In the genomic region with DNA sequence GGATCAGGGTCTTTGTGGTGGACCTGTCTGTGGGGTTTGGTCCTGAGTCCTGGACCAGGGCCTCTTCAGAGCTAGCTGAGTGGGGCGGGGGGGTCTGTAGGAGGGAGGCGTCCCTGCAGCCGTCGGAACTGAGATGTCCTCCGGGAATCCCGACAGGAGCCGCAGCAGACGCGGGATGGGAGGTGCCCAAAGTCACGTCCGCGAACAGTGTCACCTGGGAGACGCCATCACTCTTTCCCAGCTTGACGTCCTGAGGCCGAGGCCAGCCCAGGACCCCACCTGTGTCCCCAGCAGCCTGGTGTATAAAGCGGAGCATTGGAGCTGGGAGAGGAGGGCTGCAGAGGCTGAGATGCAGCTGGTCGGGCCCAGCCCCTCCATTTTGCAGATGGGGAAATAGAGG, we compare ENCODE assay signal across 30 cellular contexts.
"Had no signal": no experiment of that assay in that cellular context is flagged by ENCODE, and none has a peak within 500 bp of the region (broad histone marks: within the 10 kb centered on the region; RNA-seq: fewer than 3 reads in every experiment).

No MANE protein-coding gene starts in this region.

- H3K27me3 ChIP-seq: ovary, right lobe of liver, testis, transverse colon, upper lobe of right lung, uterus had no signal

- H3K4me3 ChIP-seq: ovary, psoas muscle, right lobe of liver, sigmoid colon, suprapubic skin, testis, tibial artery, transverse colon, upper lobe of right lung, uterus had no signal

- H3K27ac ChIP-seq: ovary, parathyroid adenoma, psoas muscle, right lobe of liver, sigmoid colon, suprapubic skin, testis, tibial artery, transverse colon, upper lobe of right lung, uterus had no signal

- H2AFZ ChIP-seq: parathyroid adenoma had no signal

- H3K4me1 Mint-ChIP-seq: naive B cell; naive thymus-derived CD8-positive, alpha-beta T cell; stimulated activated memory B cell treated with anti-CD40 and anti-IgM and Interleukin-4, amounts not matched to agents 10 μg/mL and 1 μg/mL and 100 μg/mL, for 72 hours; stimulated activated naive CD8-positive, alpha-beta T cell treated with anti-CD3 and anti-CD28 coated beads, Interleukin-15, amount 100 ng/mL, for 72 hours had no signal

- ATAC-seq: naive thymus-derived CD8-positive, alpha-beta T cell; psoas muscle; stimulated activated memory B cell treated with anti-CD40 and anti-IgM and Interleukin-4, amounts not matched to agents 10 μg/mL and 1 μg/mL and 100 μg/mL, for 72 hours; stimulated activated naive CD8-positive, alpha-beta T cell treated with anti-CD3 and anti-CD28 coated beads, Interleukin-15, amount 100 ng/mL, for 72 hours; stimulated activated naive CD8-positive, alpha-beta T cell treated with anti-CD3 and anti-CD28 coated beads, Interleukin-15, Interleukin-2, amounts not matched to agents 100 U/mL and 50 U/mL, for 24 hours; upper lobe of right lung had no signal

- DNase-seq: naive B cell; naive thymus-derived CD8-positive, alpha-beta T cell; nephron progenitor cell; occipital lobe; ovary; right lobe of liver; sigmoid colon; small intestine; stimulated activated CD4-positive, alpha-beta T cell treated with anti-CD3 and anti-CD28 coated beads, Interleukin-15, amount 100 ng/mL, for 24 hours; stimulated activated CD4-positive, alpha-beta T cell treated with anti-CD3 and anti-CD28 coated beads, Interleukin-2, amount 100 ng/mL, for 24 hours; stimulated activated CD4-positive, alpha-beta T cell treated with anti-CD3 and anti-CD28 coated beads, Interleukin-4, amount 100 ng/mL, for 1 hour; stimulated activated CD4-positive, alpha-beta T cell treated with anti-CD3 and anti-CD28 coated beads, Interleukin-4, amount 100 ng/mL, for 4 hours; stimulated activated CD8-positive, alpha-beta memory T cell treated with anti-CD3 and anti-CD28 coated beads, Interleukin-4, amount 100 ng/mL, for 48 hours; stimulated activated naive CD4-positive, alpha-beta T cell; stimulated activated naive CD8-positive, alpha-beta T cell treated with anti-CD3 and anti-CD28 coated beads, Interleukin-15, amount 100 ng/mL, for 72 hours; stimulated activated naive CD8-positive, alpha-beta T cell treated with anti-CD3 and anti-CD28 coated beads, Interleukin-15, Interleukin-2, amounts not matched to agents 100 U/mL and 50 U/mL, for 24 hours; substantia nigra; testis; tibial artery; transverse colon; upper lobe of right lung; uterus had no signal

- H3K36me3 ChIP-seq: ovary, right lobe of liver, sigmoid colon, suprapubic skin, tibial artery, transverse colon, upper lobe of right lung, uterus had no signal

- H3K36me3 Mint-ChIP-seq: naive B cell; naive thymus-derived CD8-positive, alpha-beta T cell; natural killer cell treated with Interleukin-12 subunit alpha and Interleukin-12 subunit beta and Interleukin-15 and Interleukin-18, amount 100 ng/mL, for 72 hours; stimulated activated memory B cell treated with anti-CD40 and anti-IgM and Interleukin-4, amounts not matched to agents 10 μg/mL and 1 μg/mL and 100 μg/mL, for 72 hours; type B pancreatic cell had no signal

- H3K27ac Mint-ChIP-seq: naive B cell; naive thymus-derived CD8-positive, alpha-beta T cell; natural killer cell treated with Interleukin-12 subunit alpha and Interleukin-12 subunit beta and Interleukin-15 and Interleukin-18, amount 100 ng/mL, for 72 hours; nephron progenitor cell; progenitor cell of endocrine pancreas; stimulated activated memory B cell treated with anti-CD40 and anti-IgM and Interleukin-4, amounts not matched to agents 10 μg/mL and 1 μg/mL and 100 μg/mL, for 72 hours; stimulated activated naive CD8-positive, alpha-beta T cell treated with anti-CD3 and anti-CD28 coated beads, Interleukin-15, amount 100 ng/mL, for 72 hours; type B pancreatic cell had no signal

- H3K9me3 Mint-ChIP-seq: natural killer cell treated with Interleukin-12 subunit alpha and Interleukin-12 subunit beta and Interleukin-15 and Interleukin-18, amount 100 ng/mL, for 72 hours; neural crest cell; stimulated activated naive CD8-positive, alpha-beta T cell treated with anti-CD3 and anti-CD28 coated beads, Interleukin-15, amount 100 ng/mL, for 72 hours; type B pancreatic cell had no signal

- H3K27me3 Mint-ChIP-seq: natural killer cell treated with Interleukin-12 subunit alpha and Interleukin-12 subunit beta and Interleukin-15 and Interleukin-18, amount 100 ng/mL, for 72 hours; progenitor cell of endocrine pancreas; stimulated activated memory B cell treated with anti-CD40 and anti-IgM and Interleukin-4, amounts not matched to agents 10 μg/mL and 1 μg/mL and 100 μg/mL, for 72 hours; stimulated activated naive CD8-positive, alpha-beta T cell treated with anti-CD3 and anti-CD28 coated beads, Interleukin-15, amount 100 ng/mL, for 72 hours; type B pancreatic cell had no signal

- H3K4me1 ChIP-seq: parathyroid adenoma, psoas muscle, right lobe of liver, sigmoid colon, testis, tibial artery, transverse colon, upper lobe of right lung, uterus had no signal

- H3K4me3 Mint-ChIP-seq: naive thymus-derived CD8-positive, alpha-beta T cell; natural killer cell treated with Interleukin-12 subunit alpha and Interleukin-12 subunit beta and Interleukin-15 and Interleukin-18, amount 100 ng/mL, for 72 hours; nephron progenitor cell; neural crest cell; stimulated activated memory B cell treated with anti-CD40 and anti-IgM and Interleukin-4, amounts not matched to agents 10 μg/mL and 1 μg/mL and 100 μg/mL, for 72 hours; stimulated activated naive CD8-positive, alpha-beta T cell treated with anti-CD3 and anti-CD28 coated beads, Interleukin-15, amount 100 ng/mL, for 72 hours; type B pancreatic cell had no signal

- FAIRE-seq: small intestine had no signal

- H3K9ac ChIP-seq: parathyroid adenoma had no signal

- H3K9me3 ChIP-seq: ovary, psoas muscle, right lobe of liver, sigmoid colon, suprapubic skin, testis, tibial artery, transverse colon, upper lobe of right lung, uterus had no signal
